ENCODE assay signal across 1 cellular context in the genomic region with DNA sequence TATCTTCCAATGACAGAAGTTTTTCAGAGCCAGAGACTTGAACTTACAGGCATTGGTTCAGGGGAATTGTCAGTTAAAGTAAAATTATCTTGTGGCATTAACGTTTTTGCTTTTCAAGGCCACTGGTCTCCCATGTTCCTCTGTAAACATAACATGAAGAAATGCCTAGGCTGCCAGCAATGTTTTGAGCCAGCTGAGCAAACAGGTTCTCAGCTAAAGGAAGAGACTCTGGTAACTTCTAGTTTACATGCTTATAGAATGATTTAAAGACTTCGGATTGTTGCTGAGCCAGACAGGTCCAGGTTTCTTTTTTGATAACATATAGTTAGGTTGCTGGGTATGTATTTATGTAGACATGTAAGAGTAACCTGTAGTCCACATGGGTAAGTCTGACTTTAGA.
TF ChIP-seq lines count a peak whose summit lies in the region.

No MANE protein-coding gene starts in this region.

TF ChIP-seq in GM23338, 12 proteins besides CTCF, POLR2A, EP300 and RAD21 (continued from another document):
- no peak for TF ChIP-seq ZNF331 (CRISPR knock-in tag; IDR thresholded peaks at IDR 0.05; ENCODE audit: low read depth)
- TF ChIP-seq, protein P1, sequence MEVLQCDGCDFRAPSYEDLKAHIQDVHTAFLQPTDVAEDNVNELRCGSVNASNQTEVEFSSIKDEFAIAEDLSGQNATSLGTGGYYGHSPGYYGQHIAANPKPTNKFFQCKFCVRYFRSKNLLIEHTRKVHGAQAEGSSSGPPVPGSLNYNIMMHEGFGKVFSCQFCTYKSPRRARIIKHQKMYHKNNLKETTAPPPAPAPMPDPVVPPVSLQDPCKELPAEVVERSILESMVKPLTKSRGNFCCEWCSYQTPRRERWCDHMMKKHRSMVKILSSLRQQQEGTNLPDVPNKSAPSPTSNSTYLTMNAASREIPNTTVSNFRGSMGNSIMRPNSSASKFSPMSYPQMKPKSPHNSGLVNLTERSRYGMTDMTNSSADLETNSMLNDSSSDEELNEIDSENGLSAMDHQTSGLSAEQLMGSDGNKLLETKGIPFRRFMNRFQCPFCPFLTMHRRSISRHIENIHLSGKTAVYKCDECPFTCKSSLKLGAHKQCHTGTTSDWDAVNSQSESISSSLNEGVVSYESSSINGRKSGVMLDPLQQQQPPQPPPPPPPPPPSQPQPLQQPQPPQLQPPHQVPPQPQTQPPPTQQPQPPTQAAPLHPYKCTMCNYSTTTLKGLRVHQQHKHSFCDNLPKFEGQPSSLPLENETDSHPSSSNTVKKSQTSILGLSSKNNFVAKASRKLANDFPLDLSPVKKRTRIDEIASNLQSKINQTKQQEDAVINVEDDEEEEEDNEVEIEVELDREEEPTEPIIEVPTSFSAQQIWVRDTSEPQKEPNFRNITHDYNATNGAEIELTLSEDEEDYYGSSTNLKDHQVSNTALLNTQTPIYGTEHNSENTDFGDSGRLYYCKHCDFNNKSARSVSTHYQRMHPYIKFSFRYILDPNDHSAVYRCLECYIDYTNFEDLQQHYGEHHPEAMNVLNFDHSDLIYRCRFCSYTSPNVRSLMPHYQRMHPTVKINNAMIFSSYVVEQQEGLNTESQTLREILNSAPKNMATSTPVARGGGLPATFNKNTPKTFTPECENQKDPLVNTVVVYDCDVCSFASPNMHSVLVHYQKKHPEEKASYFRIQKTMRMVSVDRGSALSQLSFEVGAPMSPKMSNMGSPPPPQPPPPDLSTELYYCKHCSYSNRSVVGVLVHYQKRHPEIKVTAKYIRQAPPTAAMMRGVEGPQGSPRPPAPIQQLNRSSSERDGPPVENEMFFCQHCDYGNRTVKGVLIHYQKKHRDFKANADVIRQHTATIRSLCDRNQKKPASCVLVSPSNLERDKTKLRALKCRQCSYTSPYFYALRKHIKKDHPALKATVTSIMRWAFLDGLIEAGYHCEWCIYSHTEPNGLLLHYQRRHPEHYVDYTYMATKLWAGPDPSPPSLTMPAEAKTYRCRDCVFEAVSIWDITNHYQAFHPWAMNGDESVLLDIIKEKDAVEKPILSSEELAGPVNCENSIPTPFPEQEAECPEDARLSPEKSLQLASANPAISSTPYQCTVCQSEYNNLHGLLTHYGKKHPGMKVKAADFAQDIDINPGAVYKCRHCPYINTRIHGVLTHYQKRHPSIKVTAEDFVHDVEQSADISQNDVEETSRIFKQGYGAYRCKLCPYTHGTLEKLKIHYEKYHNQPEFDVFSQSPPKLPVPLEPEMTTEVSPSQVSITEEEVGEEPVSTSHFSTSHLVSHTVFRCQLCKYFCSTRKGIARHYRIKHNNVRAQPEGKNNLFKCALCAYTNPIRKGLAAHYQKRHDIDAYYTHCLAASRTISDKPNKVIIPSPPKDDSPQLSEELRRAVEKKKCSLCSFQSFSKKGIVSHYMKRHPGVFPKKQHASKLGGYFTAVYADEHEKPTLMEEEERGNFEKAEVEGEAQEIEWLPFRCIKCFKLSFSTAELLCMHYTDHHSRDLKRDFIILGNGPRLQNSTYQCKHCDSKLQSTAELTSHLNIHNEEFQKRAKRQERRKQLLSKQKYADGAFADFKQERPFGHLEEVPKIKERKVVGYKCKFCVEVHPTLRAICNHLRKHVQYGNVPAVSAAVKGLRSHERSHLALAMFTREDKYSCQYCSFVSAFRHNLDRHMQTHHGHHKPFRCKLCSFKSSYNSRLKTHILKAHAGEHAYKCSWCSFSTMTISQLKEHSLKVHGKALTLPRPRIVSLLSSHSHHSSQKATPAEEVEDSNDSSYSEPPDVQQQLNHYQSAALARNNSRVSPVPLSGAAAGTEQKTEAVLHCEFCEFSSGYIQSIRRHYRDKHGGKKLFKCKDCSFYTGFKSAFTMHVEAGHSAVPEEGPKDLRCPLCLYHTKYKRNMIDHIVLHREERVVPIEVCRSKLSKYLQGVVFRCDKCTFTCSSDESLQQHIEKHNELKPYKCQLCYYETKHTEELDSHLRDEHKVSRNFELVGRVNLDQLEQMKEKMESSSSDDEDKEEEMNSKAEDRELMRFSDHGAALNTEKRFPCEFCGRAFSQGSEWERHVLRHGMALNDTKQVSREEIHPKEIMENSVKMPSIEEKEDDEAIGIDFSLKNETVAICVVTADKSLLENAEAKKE (CRISPR knock-in tag; IDR thresholded peaks at IDR 0.05): no peak
